ENCODE assay signal across 9 cellular contexts in the genomic region with DNA sequence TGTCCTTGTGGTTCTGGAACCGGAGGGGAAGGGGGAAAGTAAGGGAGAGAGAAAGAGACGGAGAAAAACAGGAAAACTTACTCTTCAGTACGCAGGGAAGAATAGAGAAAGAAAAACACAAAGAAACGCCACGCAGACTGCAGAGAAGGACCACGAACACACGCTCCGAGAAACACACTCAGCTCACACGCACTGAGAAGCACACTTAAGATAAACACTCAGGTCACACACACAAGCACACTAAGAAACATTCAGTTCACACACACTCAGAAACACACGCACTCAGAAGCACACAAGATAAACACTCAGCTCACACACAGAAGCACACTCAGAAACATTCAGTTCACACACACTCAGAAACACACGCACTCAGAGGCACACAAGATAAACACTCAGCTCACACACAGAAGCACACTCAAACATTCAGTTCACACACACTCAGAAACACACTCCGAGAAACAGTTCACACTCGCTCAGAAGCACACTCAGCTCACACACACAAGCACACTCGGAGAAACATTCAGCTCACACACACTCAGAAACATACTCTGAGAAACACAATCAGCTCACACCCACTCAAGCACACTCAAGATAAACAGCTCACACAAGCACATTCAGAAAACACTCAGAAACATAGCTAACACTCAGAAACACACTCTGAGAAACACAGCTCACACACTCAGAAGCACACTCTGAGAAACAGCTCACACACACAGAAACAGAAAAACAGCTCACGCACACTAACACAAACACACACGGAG. TPM values are rescaled to one million over a fixed set of nuclear protein-coding genes. Genes with fewer than 3 reads are reported as not detected.
A peak's percentile ranks its signal among the peaks of the same experiment; 100 is the strongest.
DNase-seq lines count a peak whose midpoint lies in the region; ATAC-seq and TF ChIP-seq lines count a peak whose summit lies in the region.
"Had no signal": no experiment of that assay in that cellular context is flagged by ENCODE, and none has a peak within 500 bp of the region (broad histone marks: within the 10 kb centered on the region; RNA-seq: fewer than 3 reads in every experiment).

No MANE protein-coding gene starts in this region.

- H3K27ac Mint-ChIP-seq in activated naive CD4-positive, alpha-beta T cell treated with anti-CD3 and anti-CD28 coated beads, Interleukin-2, amount 50 U/mL, for 72 hours, result no peak overlapping the region

- no peaks in the 10 kb centered on the region for H3K36me3 Mint-ChIP-seq in activated naive CD4-positive, alpha-beta T cell treated with anti-CD3 and anti-CD28 coated beads, Interleukin-2, amount 50 U/mL, for 72 hours

- H3K27me3 ChIP-seq in SJSA1 (replicated peaks) (no peaks in the 10 kb centered on the region), parathyroid adenoma (ENCODE audit: control insufficient read depth, insufficient read depth, low read length) (no peaks in the 10 kb centered on the region)

- no peaks in the 10 kb centered on the region for H3K79me2 ChIP-seq in parathyroid adenoma

- H3K4me2 ChIP-seq in parathyroid adenoma (ENCODE audit: low read length), result peak overlapping the region; percentile 85

- no peaks in the 10 kb centered on the region for H3K9me3 ChIP-seq in SJSA1 (replicated peaks)
- H3K9me3 ChIP-seq in parathyroid adenoma (ENCODE audit: control insufficient read depth, low read length), result no peaks in the 10 kb centered on the region

- TF ChIP-seq CTCF in C4-2B (conservative IDR thresholded peaks at IDR 0.05), result no peak
- TF ChIP-seq CTCF in fibroblast of villous mesenchyme (IDR thresholded peaks at IDR 0.05; ENCODE audit: insufficient read depth, low read depth, low read length), result no peak
- no peak for TF ChIP-seq CTCF in parathyroid adenoma (IDR thresholded peaks at IDR 0.05)

- peak overlapping the region; percentile 73 for H3K4me3 ChIP-seq in SJSA1
- peak overlapping the region; percentile 69 for H3K4me3 ChIP-seq in fibroblast of villous mesenchyme (ENCODE audit: low read depth, low read length)
- H3K4me3 ChIP-seq in parathyroid adenoma (ENCODE audit: low read depth, low read length), result peak overlapping the region; percentile 62

- no peak for ATAC-seq in activated naive CD4-positive, alpha-beta T cell treated with anti-CD3 and anti-CD28 coated beads, Interleukin-2, amount 50 U/mL, for 72 hours

- DNase-seq in SJSA1 (ENCODE audit: low read depth in 1 of 2, low spot score in 2 of 2) (peak in 1 of 2 experiments; percentile 53), fibroblast of villous mesenchyme (ENCODE audit: low read depth) (peak; percentile 42), SIG-M5 treated with dmso at 0.1 percent for 504 hours (lab: John Stamatoyannopoulos, UW; ENCODE audit: unreplicated experiment) (no peak), medulla oblongata (ENCODE audit: extremely low spot score) (no peak), SIG-M5 (lab: John Stamatoyannopoulos, UW) (no peak)
- DNase-seq in activated naive CD4-positive, alpha-beta T cell treated with anti-CD3 and anti-CD28 coated beads, Interleukin-2, amount 50 U/mL, for 72 hours (ENCODE audit: low spot score in 2 of 2), result no peak
- DNase-seq: NCI-H187 had no signal

- H2AFZ ChIP-seq in parathyroid adenoma, result peak overlapping the region; percentile 90

- peaks cover 20% of the 10 kb centered on the region for H3K4me1 ChIP-seq in SJSA1 (replicated peaks)
- H3K4me1 ChIP-seq in parathyroid adenoma, result peaks cover 4% of the 10 kb centered on the region

- peaks cover 30% of the 10 kb centered on the region for H3K36me3 ChIP-seq in SJSA1
- no peaks in the 10 kb centered on the region for H3K36me3 ChIP-seq in parathyroid adenoma (ENCODE audit: control insufficient read depth, insufficient read depth, low read length)

- H3K9me3 Mint-ChIP-seq in activated naive CD4-positive, alpha-beta T cell treated with anti-CD3 and anti-CD28 coated beads, Interleukin-2, amount 50 U/mL, for 72 hours, result no peaks in the 10 kb centered on the region

- H3K27ac ChIP-seq in C4-2B, result peak overlapping the region; percentile 66
- H3K27ac ChIP-seq in SJSA1, result peak overlapping the region; percentile 51
- no peak overlapping the region for H3K27ac ChIP-seq in parathyroid adenoma

- H3K9ac ChIP-seq in parathyroid adenoma, result no peak overlapping the region

RNA-seq across cellular contexts. Expression of gene TMEM98, which starts 0.8 kb away (rescaled TPM):
- 118 and 125 TPM in 2 replicates for total RNA-seq in SJSA1 (2014; rRNA removed; shearing (Covaris generic))
- 128 and 135 TPM in 2 replicates for total RNA-seq in fibroblast of villous mesenchyme
- not detected for total RNA-seq in activated naive CD4-positive, alpha-beta T cell treated with anti-CD3 and anti-CD28 coated beads, Interleukin-2, amount 50 U/mL, for 72 hours

RNA-seq across cellular contexts. Expression of gene MYO1D, which starts 51.8 kb away (rescaled TPM):
- total RNA-seq in SJSA1 (2014; rRNA removed; shearing (Covaris generic)), result 1.1 and 1.7 TPM in 2 replicates
- 19.0 and 54.8 TPM in 2 replicates for total RNA-seq in fibroblast of villous mesenchyme
- 10 to 100 TPM; 12.4 to 13.6 TPM for total RNA-seq in activated naive CD4-positive, alpha-beta T cell treated with anti-CD3 and anti-CD28 coated beads, Interleukin-2, amount 50 U/mL, for 72 hours

Comparison
In these comparisons a context has a peak if more than half of its experiments do, and no peak if none do; other contexts are left out.
1. RNA of gene TMEM98, which starts 0.8 kb away (total RNA-seq): 128 to 135 TPM in fibroblast of villous mesenchyme and 118 to 125 TPM in SJSA1; not detected in activated naive CD4-positive, alpha-beta T cell treated with anti-CD3 and anti-CD28 coated beads, Interleukin-2, amount 50 U/mL, for 72 hours; every median in the first group is over 100 times any median in the second.
2. Peak in every context shown above with its lines, with median percentiles within 50 percentile points of each other: H3K4me3 ChIP-seq.